Comparison of ENCODE assay signal across 1 cellular context in genomic region chr11:113875414-113876073, GRCh38.
TF ChIP-seq lines count a peak whose summit lies in the region.

USP28 (minus strand) TSS chr11:113875572; CDS start chr11:113875501, 71 bp downstream.

TF ChIP-seq in HEK293, 187 proteins besides CTCF, POLR2A, EP300 and RAD21 (continued from another document):
- TF ChIP-seq ZNF140 (tag by site-specific recombination; IDR thresholded peaks at IDR 0.05) (no peak), KLF9 (tag by site-specific recombination; IDR thresholded peaks at IDR 0.05; ENCODE audit: low read depth) (peak; percentile 43; the same call in 1 of the 2 replicates), ZNF843 (tag by site-specific recombination; IDR thresholded peaks at IDR 0.05) (0 out of 2 replicates have a peak, but pooled peaks have one; percentile 21), ZNF555 (tag by site-specific recombination; conservative IDR thresholded peaks at IDR 0.05) (no peak), GLIS1 (tag by site-specific recombination; IDR thresholded peaks at IDR 0.05) (peak; percentile 9; the same call in 1 of the 2 replicates), KLF17 (tag by site-specific recombination; IDR thresholded peaks at IDR 0.05) (0 out of 2 replicates have a peak, but pooled peaks have one; percentile 19)
